8 cellular contexts compared by ENCODE assay signal in genomic region chr10:104925232-104925851, GRCh38.
DNase-seq lines count a peak whose midpoint lies in the region; ATAC-seq and TF ChIP-seq lines count a peak whose summit lies in the region.

No MANE protein-coding gene starts in this region.

- no peak overlapping the region for H3K4me3 ChIP-seq in SJCRH30
- no peak overlapping the region for H3K4me3 ChIP-seq in fibroblast of the aortic adventitia (ENCODE audit: low read depth, low read length)

- no peaks in the 10 kb centered on the region for H3K4me1 ChIP-seq in SJCRH30

- 0 out of 2 replicates have a peak, but pooled peaks cover 8% of the 10 kb centered on the region for H3K27me3 ChIP-seq in SJCRH30

- no peak overlapping the region for H3K27ac ChIP-seq in SJCRH30

- peak; percentile 5 for DNase-seq in activated naive CD4-positive, alpha-beta T cell treated with Interleukin-2 at 50 U/mL for 16 hours
- DNase-seq in activated naive CD4-positive, alpha-beta T cell (lab: John Stamatoyannopoulos, UW), result no peak
- DNase-seq in SJCRH30 (peak; percentile 42 to 69), fibroblast of the aortic adventitia (ENCODE audit: low read depth) (peak; percentile 37), retina (peak; percentile 58), ecto neural progenitor cell (ENCODE audit: low spot score) (no peak)

- no peaks in the 10 kb centered on the region for H3K36me3 ChIP-seq in SJCRH30

- ATAC-seq in HG03175 (IDR thresholded peaks at IDR 0.05; ENCODE audit: unreplicated experiment), result peak; percentile 69
- ATAC-seq in GM19351 (IDR thresholded peaks at IDR 0.05; ENCODE audit: unreplicated experiment), result no peak

- TF ChIP-seq CTCF in fibroblast of the aortic adventitia (IDR thresholded peaks at IDR 0.05; ENCODE audit: insufficient read depth, low read length), result peak; percentile 46

- H3K9me3 ChIP-seq in SJCRH30 (replicated peaks), result no peaks in the 10 kb centered on the region

Comparison
In these comparisons a context has a peak if more than half of its experiments do, and no peak if none do; other contexts are left out.
1. DNase-seq: peak in activated naive CD4-positive, alpha-beta T cell treated with Interleukin-2 at 50 U/mL for 16 hours (single experiment), SJCRH30 (2 of 2), fibroblast of the aortic adventitia (single experiment) and retina (single experiment); none in activated naive CD4-positive, alpha-beta T cell (0 of 4) and ecto neural progenitor cell (single experiment).